ENCODE assay signal across 8 cellular contexts in the genomic region with DNA sequence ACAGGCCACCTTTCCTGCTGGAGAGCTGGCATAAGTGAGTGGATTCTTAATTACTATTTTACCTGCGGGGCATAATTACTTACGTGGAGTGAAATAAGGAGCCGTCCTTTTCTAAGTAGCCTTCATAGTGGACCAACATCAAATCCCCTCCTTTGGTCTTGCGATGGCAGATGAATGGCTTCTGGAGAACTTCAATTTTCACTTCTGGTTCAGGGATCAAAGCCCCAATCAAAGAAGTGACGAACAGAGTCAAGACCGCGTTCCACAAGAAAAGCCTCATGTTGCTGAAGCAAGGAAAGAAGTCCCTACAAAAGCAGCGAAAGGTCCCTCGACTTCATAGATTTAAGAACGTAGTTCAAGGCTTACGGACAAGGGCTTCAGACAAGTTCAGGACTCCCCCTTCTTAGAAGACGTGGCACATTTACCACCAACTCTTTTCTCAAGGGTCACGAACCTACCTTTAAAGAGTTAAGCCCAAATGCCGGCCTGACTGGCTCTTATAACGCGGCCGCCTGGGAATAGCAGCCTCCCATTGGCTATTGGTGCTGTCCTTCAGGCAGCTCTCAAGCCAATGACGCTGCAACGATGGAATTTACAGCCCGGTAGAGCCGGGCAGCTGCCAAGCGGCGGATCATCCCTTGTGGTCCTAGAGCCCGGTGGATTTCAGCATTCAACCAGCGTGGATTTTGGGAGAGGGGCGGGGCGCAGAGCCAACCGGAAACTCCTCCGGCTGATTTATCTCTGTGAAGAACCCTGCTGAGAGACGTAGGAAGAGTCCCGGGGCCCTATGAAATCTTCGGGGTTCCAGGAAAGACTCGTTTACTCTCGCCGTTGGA. TPM values are rescaled to one million over a fixed set of nuclear protein-coding genes. Genes with fewer than 3 reads are reported as not detected.
DNase-seq lines count a peak whose midpoint lies in the region; ATAC-seq and TF ChIP-seq lines count a peak whose summit lies in the region.

A gene with protein sequence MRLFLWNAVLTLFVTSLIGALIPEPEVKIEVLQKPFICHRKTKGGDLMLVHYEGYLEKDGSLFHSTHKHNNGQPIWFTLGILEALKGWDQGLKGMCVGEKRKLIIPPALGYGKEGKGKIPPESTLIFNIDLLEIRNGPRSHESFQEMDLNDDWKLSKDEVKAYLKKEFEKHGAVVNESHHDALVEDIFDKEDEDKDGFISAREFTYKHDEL (minus strand): TSS at position 474 of the 836 bp plus-strand sequence. CDS start 194 bp downstream, at position 280.

- H3K9me3 Mint-ChIP-seq in activated naive CD8-positive, alpha-beta T cell treated with anti-CD3 and anti-CD28 coated beads, Interleukin-2, amount 10 ng/mL, durations not matched to agents 7 days and 5 days: no peaks in the 10 kb centered on the region

- peak within 1 kb of the TSS; percentile 91 for H2AFZ ChIP-seq in osteoblast (ENCODE audit: low read length)

- peaks cover 30% of the 10 kb centered on the region for H4K20me1 ChIP-seq in osteoblast (ENCODE audit: insufficient read depth, low read length)

- H3K27me3 Mint-ChIP-seq in activated naive CD8-positive, alpha-beta T cell treated with anti-CD3 and anti-CD28 coated beads, Interleukin-2, amount 10 ng/mL, durations not matched to agents 7 days and 5 days: no peaks in the 10 kb centered on the region

- intact Hi-C loops in head of caudate nucleus (cut with DNase I): loop anchor here (5.0 to 10.0 kb wide), 2 partner anchors 39 to 108 kb away; a partner anchor contains a TSS

- peaks cover 4% of the 10 kb centered on the region for H3K36me3 ChIP-seq in osteoblast (ENCODE audit: insufficient read depth, low read length)
- no peaks in the 10 kb centered on the region for H3K36me3 ChIP-seq in thoracic aorta

- POLR2A ChIA-PET in activated naive CD8-positive, alpha-beta T cell treated with anti-CD3 and anti-CD28 coated beads, Interleukin-2, amount 10 ng/mL, durations not matched to agents 7 days and 5 days (lab: Charles Lee): interaction anchor here (1.4 to 3.0 kb wide), 5 partner anchors 33 to 131 kb away, joined by 3 to 7 read pairs (median 4); a partner anchor contains a TSS

- H3K4me2 ChIP-seq in osteoblast (ENCODE audit: insufficient read depth, low read length): peak within 1 kb of the TSS; percentile 98

- DNase-seq in GM10266 (ENCODE audit: extremely low spot score): peak; percentile 93
- DNase-seq in NCI-H1092 (lab: John Stamatoyannopoulos, UW): peak; percentile 97
- peak; percentile 98 for DNase-seq in SKM-1 treated with dmso at 0.1 percent for 144 hours (lab: John Stamatoyannopoulos, UW; ENCODE audit: unreplicated experiment)
- peak; percentile 81 for DNase-seq in activated naive CD8-positive, alpha-beta T cell treated with anti-CD3 and anti-CD28 coated beads, Interleukin-2, amount 10 ng/mL, durations not matched to agents 7 days and 5 days
- peak; percentile 91 to 99 (median 97) for DNase-seq in head of caudate nucleus
- peak; percentile 97 for DNase-seq in osteoblast (ENCODE audit: insufficient read length, low spot score, missing footprints)
- DNase-seq in thoracic aorta (ENCODE audit: low spot score): peak; percentile 93

- H3K36me3 Mint-ChIP-seq in activated naive CD8-positive, alpha-beta T cell treated with anti-CD3 and anti-CD28 coated beads, Interleukin-2, amount 10 ng/mL, durations not matched to agents 7 days and 5 days: peaks cover 2% of the 10 kb centered on the region

- H3K79me2 ChIP-seq in osteoblast (ENCODE audit: insufficient read depth, low read length): peaks cover 74% of the 10 kb centered on the region

- H3K4me3 ChIP-seq in osteoblast (ENCODE audit: insufficient read depth, low read length) (peak within 1 kb of the TSS; percentile 82), thoracic aorta (peak within 1 kb of the TSS; percentile 95)

- ATAC-seq in HG02610 (IDR thresholded peaks at IDR 0.05; ENCODE audit: unreplicated experiment): peak; percentile 85
- peak; percentile 88 for ATAC-seq in activated naive CD8-positive, alpha-beta T cell treated with anti-CD3 and anti-CD28 coated beads, Interleukin-2, amount 10 ng/mL, durations not matched to agents 7 days and 5 days (ENCODE audit: low read depth)
- peak; percentile 92 for ATAC-seq in thoracic aorta (ENCODE audit: insufficient number of reproducible peaks, low FRiP score, low read depth)

- H3K27ac ChIP-seq in osteoblast (ENCODE audit: low read depth, low read length): peak within 1 kb of the TSS; percentile 90
- H3K27ac ChIP-seq in thoracic aorta: peak within 1 kb of the TSS; percentile 62 to 91

- H3K27ac Mint-ChIP-seq in activated naive CD8-positive, alpha-beta T cell treated with anti-CD3 and anti-CD28 coated beads, Interleukin-2, amount 10 ng/mL, durations not matched to agents 7 days and 5 days: peak within 1 kb of the TSS; percentile 81

- H3K9me3 ChIP-seq in osteoblast (ENCODE audit: low read depth, low read length) (no peaks in the 10 kb centered on the region), thoracic aorta (no peaks in the 10 kb centered on the region)

- no peaks in the 10 kb centered on the region for H3K27me3 ChIP-seq in osteoblast (ENCODE audit: insufficient read depth, low read length)
- no peaks in the 10 kb centered on the region for H3K27me3 ChIP-seq in thoracic aorta (replicated peaks; ENCODE audit: insufficient read depth)

- H3K4me1 Mint-ChIP-seq in activated naive CD8-positive, alpha-beta T cell treated with anti-CD3 and anti-CD28 coated beads, Interleukin-2, amount 10 ng/mL, durations not matched to agents 7 days and 5 days: peaks cover 26% of the 10 kb centered on the region

- H3K4me1 ChIP-seq in osteoblast (ENCODE audit: insufficient read depth, low read length) (peaks cover 29% of the 10 kb centered on the region), thoracic aorta (ENCODE audit: control insufficient read depth in 1 of 2, low read depth in 2 of 2) (peaks cover 17 to 53% of the 10 kb centered on the region in 2 donors)

- no peak within 1 kb of the TSS for H3K4me3 Mint-ChIP-seq in activated naive CD8-positive, alpha-beta T cell treated with anti-CD3 and anti-CD28 coated beads, Interleukin-2, amount 10 ng/mL, durations not matched to agents 7 days and 5 days

- TF ChIP-seq CTCF in GM10266 (IDR thresholded peaks at IDR 0.05; ENCODE audit: control insufficient read depth, insufficient read depth, low read depth, missing control alignments): no peak
- no peak for TF ChIP-seq CTCF in osteoblast (IDR thresholded peaks at IDR 0.05; ENCODE audit: extremely low read depth, low read depth, low read length)
- TF ChIP-seq CTCF in thoracic aorta (IDR thresholded peaks at IDR 0.05): no peak

RNA-seq across cellular contexts. Expression of the gene that starts here (rescaled TPM):
- total RNA-seq in activated naive CD8-positive, alpha-beta T cell treated with anti-CD3 and anti-CD28 coated beads, Interleukin-2, amount 10 ng/mL, durations not matched to agents 7 days and 5 days: 1 to 10 TPM; 4.8 to 6.7 TPM
- 40.9 and 44.2 TPM in 2 replicates for total RNA-seq in osteoblast
- total RNA-seq in thoracic aorta: 10 to 100 TPM; 12.6 to 15.2 TPM

Comparison
In these comparisons a context has a peak if more than half of its experiments do, and no peak if none do; other contexts are left out.
1. Peak in every context shown above with its lines: DNase-seq, ATAC-seq, H3K4me3 ChIP-seq and H3K27ac ChIP-seq.